In the genomic region with DNA sequence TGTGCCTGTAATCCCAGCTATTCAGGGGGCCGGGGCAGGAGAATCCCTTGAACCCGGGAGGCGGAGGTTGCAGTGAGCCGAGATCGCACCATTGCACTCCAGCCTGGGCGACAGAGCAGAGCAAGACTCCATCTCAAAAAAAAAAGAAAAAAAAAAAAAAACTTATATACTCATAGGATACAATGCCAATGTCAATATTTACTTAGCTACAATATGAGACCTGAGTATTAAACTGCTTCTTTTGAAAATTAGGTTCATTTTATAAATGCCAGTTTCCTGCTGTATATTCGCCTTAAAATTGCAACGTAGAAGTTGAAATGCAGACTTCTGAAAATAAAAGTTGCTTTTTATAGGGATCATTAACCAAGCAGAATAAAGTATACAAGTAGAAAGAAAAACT, we compare ENCODE assay signal across 13 cellular contexts. TPM values are rescaled to one million over a fixed set of nuclear protein-coding genes. Genes with fewer than 3 reads are reported as not detected.
DNase-seq lines count a peak whose midpoint lies in the region; ATAC-seq and TF ChIP-seq lines count a peak whose summit lies in the region.
"Had no signal": no experiment of that assay in that cellular context is flagged by ENCODE, and none has a peak within 500 bp of the region (broad histone marks: within the 10 kb centered on the region; RNA-seq: fewer than 3 reads in every experiment).

No MANE protein-coding gene starts in this region.

- no peaks in the 10 kb centered on the region for H3K9me3 ChIP-seq in left ventricle myocardium inferior (replicated peaks)
- no peaks in the 10 kb centered on the region for H3K9me3 ChIP-seq in OCI-LY1 (ENCODE audit: low read length)
- H3K9me3 ChIP-seq in endodermal cell (ENCODE audit: control insufficient read depth, low read length): no peaks in the 10 kb centered on the region
- H3K9me3 ChIP-seq in thoracic aorta: no peaks in the 10 kb centered on the region

- DNase-seq in left ventricle myocardium inferior (no peak), left ventricle myocardium superior (no peak), endodermal cell (no peak), thoracic aorta (ENCODE audit: low spot score) (no peak), NCI-H1105 treated with DMSO at 0.1 percent for 48 hours (lab: John Stamatoyannopoulos, UW) (no peak)
- DNase-seq in activated CD4-positive, alpha-beta T cell treated with anti-CD3 and anti-CD28 coated beads for 4 hours: no peak
- DNase-seq: activated CD4-positive, alpha-beta T cell treated with anti-CD3 and anti-CD28 coated beads, Interleukin-2, amount 10 ng/mL, durations not matched to agents 24 days and 14 days; left cardiac atrium; NCI-H2107; SHP77 treated with DMSO at 0.1 percent for 48 hours; T1000 had no signal

- H3K4me1 ChIP-seq in left ventricle myocardium inferior (peaks cover 33% of the 10 kb centered on the region), OCI-LY1 (ENCODE audit: insufficient read depth, low read length, severe bottlenecking) (peaks cover 28% of the 10 kb centered on the region), endodermal cell (ENCODE audit: control insufficient read depth, insufficient read depth, low read length) (no peaks in the 10 kb centered on the region), thoracic aorta (ENCODE audit: control insufficient read depth in 1 of 2, low read depth in 2 of 2) (peaks cover 19 to 22% of the 10 kb centered on the region in 2 donors)

- peak overlapping the region; percentile 96 for H3K4me2 ChIP-seq in OCI-LY1 (ENCODE audit: low read length)

- peaks cover 43% of the 10 kb centered on the region for H3K79me2 ChIP-seq in OCI-LY1 (ENCODE audit: insufficient read depth, low read length)

- H3K27me3 ChIP-seq in left ventricle myocardium inferior (ENCODE audit: low read depth) (no peaks in the 10 kb centered on the region), OCI-LY1 (ENCODE audit: insufficient read depth, low read length) (no peaks in the 10 kb centered on the region), endodermal cell (ENCODE audit: control insufficient read depth, insufficient read depth, low read length, poor library complexity, severe bottlenecking) (no peaks in the 10 kb centered on the region), thoracic aorta (replicated peaks; ENCODE audit: insufficient read depth) (no peaks in the 10 kb centered on the region)

- no peak overlapping the region for H3K27ac Mint-ChIP-seq in endodermal cell
- H3K27ac Mint-ChIP-seq: activated CD4-positive, alpha-beta T cell treated with anti-CD3 and anti-CD28 coated beads, Interleukin-2, amount 10 ng/mL, durations not matched to agents 24 days and 14 days had no signal

- 100% methylated on average over 1 to 7 of the region's 8 CpGs for WGBS in endodermal cell (ENCODE audit: insufficient coverage in 1 of 2, insufficient read length in 1 of 2), 2 experiments

- H3K9ac ChIP-seq in OCI-LY1 (ENCODE audit: low read length) (peak overlapping the region; percentile 91; the same call in 1 of the 2 replicates), endodermal cell (ENCODE audit: extremely low read depth, low read length, poor library complexity, severe bottlenecking) (peak overlapping the region; percentile 92)

- H3K27me3 Mint-ChIP-seq in endodermal cell (ENCODE audit: insufficient read depth): no peaks in the 10 kb centered on the region
- H3K27me3 Mint-ChIP-seq: activated CD4-positive, alpha-beta T cell treated with anti-CD3 and anti-CD28 coated beads, Interleukin-2, amount 10 ng/mL, durations not matched to agents 24 days and 14 days had no signal

- H2AFZ ChIP-seq in OCI-LY1 (ENCODE audit: low read length): no peak overlapping the region

- no peak for ATAC-seq in left ventricle myocardium superior
- no peak for ATAC-seq in thoracic aorta (ENCODE audit: insufficient number of reproducible peaks, low FRiP score, low read depth)
- no peak for ATAC-seq in HG03135 (IDR thresholded peaks at IDR 0.05; ENCODE audit: unreplicated experiment)
- ATAC-seq: left cardiac atrium had no signal

- H3K36me3 ChIP-seq in left ventricle myocardium inferior: peaks cover 27% of the 10 kb centered on the region
- peaks cover 34% of the 10 kb centered on the region for H3K36me3 ChIP-seq in OCI-LY1 (ENCODE audit: insufficient read depth, low read length)
- peaks cover 33% of the 10 kb centered on the region for H3K36me3 ChIP-seq in endodermal cell (ENCODE audit: control insufficient read depth, insufficient read depth, low read length)
- peaks cover under 1% of the 10 kb centered on the region for H3K36me3 ChIP-seq in thoracic aorta

- no peak overlapping the region for H3K4me3 Mint-ChIP-seq in endodermal cell

- no peaks in the 10 kb centered on the region for H3K9me2 ChIP-seq in OCI-LY1 (ENCODE audit: low read depth, low read length)

- H3F3A ChIP-seq in OCI-LY1 (ENCODE audit: insufficient read depth, low read length): no peaks in the 10 kb centered on the region

- H3K4me3 ChIP-seq in left ventricle myocardium inferior (peak overlapping the region; percentile 98), OCI-LY1 (ENCODE audit: low read depth, low read length, poor library complexity, severe bottlenecking) (peak overlapping the region; percentile 95), endodermal cell (ENCODE audit: low read length) (peak overlapping the region; percentile 98), thoracic aorta (peak overlapping the region; percentile 93)

- no peaks in the 10 kb centered on the region for H4K20me1 ChIP-seq in OCI-LY1 (ENCODE audit: insufficient read depth, low read length)

- H3K27ac ChIP-seq in left ventricle myocardium inferior (replicated peaks) (no peak overlapping the region), OCI-LY1 (ENCODE audit: low read depth, low read length, poor library complexity, severe bottlenecking) (no peak overlapping the region), endodermal cell (ENCODE audit: low read depth, low read length) (no peak overlapping the region), thoracic aorta (no peak overlapping the region)

- peaks cover 10% of the 10 kb centered on the region for H3K4me1 Mint-ChIP-seq in endodermal cell

- TF ChIP-seq CTCF in left ventricle myocardium inferior (IDR thresholded peaks at IDR 0.05; ENCODE audit: borderline replicate concordance) (no peak), OCI-LY1 (IDR thresholded peaks at IDR 0.05; ENCODE audit: low read length) (no peak), endodermal cell (conservative IDR thresholded peaks at IDR 0.05) (no peak), thoracic aorta (IDR thresholded peaks at IDR 0.05) (no peak)

- H3K36me3 Mint-ChIP-seq in endodermal cell (ENCODE audit: low read depth): peaks cover 26% of the 10 kb centered on the region

- no peaks in the 10 kb centered on the region for H3K9me3 Mint-ChIP-seq in endodermal cell
- H3K9me3 Mint-ChIP-seq: activated CD4-positive, alpha-beta T cell treated with anti-CD3 and anti-CD28 coated beads, Interleukin-2, amount 10 ng/mL, durations not matched to agents 24 days and 14 days had no signal

- intact Hi-C loops in left ventricle myocardium inferior (cut with micrococcal nuclease): loop anchor here (10.0 kb wide), 1 partner anchor 141 kb away; a partner anchor contains a TSS
- intact Hi-C loops in left ventricle myocardium superior (cut with micrococcal nuclease): no loop called here

RNA-seq across cellular contexts. Expression of a gene that starts 2.3 kb away (rescaled TPM):
- total RNA-seq in left ventricle myocardium inferior (61.4 TPM), left ventricle myocardium superior (56.2 TPM), endodermal cell (10 to 100 TPM; 37.1 to 39.0 TPM), thoracic aorta (10 to 100 TPM; 86.2 to 90.2 TPM)
- polyA plus RNA-seq in endodermal cell (2013, experiment 1 of 2): 34.7 TPM
- polyA plus RNA-seq in endodermal cell (2013, experiment 2 of 2): 25.9 TPM
